In genomic region chr11:65100674-65101350, GRCh38 we compare ENCODE assay signal across 17 cellular contexts. TPM values are rescaled to one million over a fixed set of nuclear protein-coding genes. Genes with fewer than 3 reads are reported as not detected.
DNase-seq lines count a peak whose midpoint lies in the region; ATAC-seq and TF ChIP-seq lines count a peak whose summit lies in the region.
"Had no signal": no experiment of that assay in that cellular context is flagged by ENCODE, and none has a peak within 500 bp of the region (broad histone marks: within the 10 kb centered on the region; RNA-seq: fewer than 3 reads in every experiment).

No MANE protein-coding gene starts in this region.

- H3K36me3 ChIP-seq in A673 (ENCODE audit: insufficient read depth, low read length, poor library complexity, severe bottlenecking) = peaks cover 3% of the 10 kb centered on the region
- H3K36me3 ChIP-seq in PC-3 (ENCODE audit: low read depth, low read length) = no peaks in the 10 kb centered on the region; the same call in 1 of the 2 replicates

- BruUV-seq in A673 (replicated peaks; lab: Mats Ljungman, UMichigan) (no TSS peak), PC-3 (replicated peaks; lab: Mats Ljungman, UMichigan) (no TSS peak)

- H3K4me1 ChIP-seq in A673 (ENCODE audit: insufficient read depth, low read length, poor library complexity, severe bottlenecking) (peaks cover 5% of the 10 kb centered on the region), PC-3 (ENCODE audit: insufficient read depth, low read length) (peaks cover 8% of the 10 kb centered on the region)

- H3K4me3 ChIP-seq in A673 (ENCODE audit: low read depth, low read length, poor library complexity, severe bottlenecking) = no peak overlapping the region
- no peak overlapping the region for H3K4me3 ChIP-seq in GM12865 (ENCODE audit: low read depth, low read length)
- no peak overlapping the region for H3K4me3 ChIP-seq in PC-3 (ENCODE audit: low read length)
- no peak overlapping the region for H3K4me3 ChIP-seq in fibroblast of pulmonary artery (replicated peaks; ENCODE audit: low read depth, low read length)
- H3K4me3 ChIP-seq: GM12878, MG63, SK-N-MC, testis had no signal

- CTCF ChIA-PET in A673 (lab: Charles Lee) (interaction anchor here (0.7 kb wide), 1 partner anchor 11 kb away, joined by 3 read pairs; the partner anchor contains the start of gene TM7SF2), PC-3 (lab: Charles Lee) (interaction anchor here (0.5 kb wide), 1 partner anchor 1166 kb away, joined by 6 read pairs; no protein-coding TSS in a partner anchor)

- DNase-seq in A673 (ENCODE audit: low spot score) (no peak), GM12865 (ENCODE audit: low read depth) (no peak), PC-3 (no peak), fibroblast of pulmonary artery (ENCODE audit: low read depth) (peak; percentile 60), mesenteric fat pad (ENCODE audit: low spot score) (no peak), ecto neural progenitor cell (ENCODE audit: low spot score) (no peak)
- DNase-seq in stimulated activated naive CD4-positive, alpha-beta T cell (lab: John Stamatoyannopoulos, UW) = no peak
- DNase-seq: activated CD4-positive, alpha-beta memory T cell treated with anti-CD3 and anti-CD28 coated beads, Interleukin-2, amount 10 ng/mL, durations not matched to agents 7 days and 5 days; activated effector memory CD4-positive, alpha-beta T cell treated with anti-CD3 and anti-CD28 coated beads, Interleukin-2, amount 50 U/mL, for 16 hours; DMS53; kidney; MG63; NCI-H226; testis had no signal

- POLR2A ChIA-PET in A673 (lab: Charles Lee; ENCODE audit: low non-redundant PET) = no interaction called here
- POLR2A ChIA-PET in PC-3 (lab: Charles Lee; ENCODE audit: unreplicated experiment) = no interaction called here

- intact Hi-C loops in A673 (cut with micrococcal nuclease; ENCODE audit: unreplicated experiment) = no loop called here
- intact Hi-C loops in PC-3 (cut with micrococcal nuclease) = no loop called here

- H3K9me3 ChIP-seq in A673 (ENCODE audit: low read depth, low read length, poor library complexity, severe bottlenecking) (no peaks in the 10 kb centered on the region), PC-3 (ENCODE audit: low read length) (no peaks in the 10 kb centered on the region)
- H3K9me3 ChIP-seq: MG63, testis had no signal

- H3K27ac ChIP-seq in A673 (ENCODE audit: low read depth, low read length, poor library complexity, severe bottlenecking) = no peak overlapping the region
- H3K27ac ChIP-seq in PC-3 (ENCODE audit: low read length) = no peak overlapping the region
- H3K27ac ChIP-seq: SK-N-MC, testis had no signal

- no peaks in the 10 kb centered on the region for H3K9me2 ChIP-seq in PC-3 (replicated peaks; ENCODE audit: low read length)

- no peak overlapping the region for H2AFZ ChIP-seq in PC-3 (ENCODE audit: low read length)

- H3K27me3 ChIP-seq in A673 (replicated peaks; ENCODE audit: insufficient read depth, low read depth, low read length, poor library complexity) (no peaks in the 10 kb centered on the region), PC-3 (ENCODE audit: low read length) (no peaks in the 10 kb centered on the region)
- H3K27me3 ChIP-seq: MG63, testis had no signal

- H3K79me2 ChIP-seq in PC-3 (ENCODE audit: low read length) = peaks cover 65% of the 10 kb centered on the region

- H4K20me1 ChIP-seq in PC-3 (ENCODE audit: low read length) = no peaks in the 10 kb centered on the region

- peak; percentile 29; the same call in 1 of the 2 replicates for TF ChIP-seq CTCF in A673 (conservative IDR thresholded peaks at IDR 0.05; ENCODE audit: low read depth, low read length)
- peak; percentile 6 for TF ChIP-seq CTCF in GM12865 (IDR thresholded peaks at IDR 0.05; ENCODE audit: insufficient read depth, low read depth, low read length, missing control alignments)
- peak; percentile 33; the same call in 1 of the 2 replicates for TF ChIP-seq CTCF in PC-3 (conservative IDR thresholded peaks at IDR 0.05; ENCODE audit: low read depth, low read length)
- peak; percentile 16 for TF ChIP-seq CTCF in fibroblast of pulmonary artery (IDR thresholded peaks at IDR 0.05; ENCODE audit: low read length, missing control alignments)

- H3K4me2 ChIP-seq in PC-3 (ENCODE audit: low read length) = no peak overlapping the region

- H3F3A ChIP-seq in PC-3 (ENCODE audit: low read length, unreplicated experiment) = no peaks in the 10 kb centered on the region

- ATAC-seq in PC-3 = no peak
- ATAC-seq in HG02970 (IDR thresholded peaks at IDR 0.05; ENCODE audit: low FRiP score, unreplicated experiment) = no peak
- ATAC-seq: GM12878 had no signal

- H3K9ac ChIP-seq in PC-3 (ENCODE audit: low read length) = no peak overlapping the region

RNA-seq across cellular contexts. Expression of gene VPS51, which starts 4.8 kb away (rescaled TPM):
- 125 and 140 TPM in 2 replicates for total RNA-seq in A673 (2021)
- 414 and 743 TPM in 2 replicates for total RNA-seq in PC-3 (2014; rRNA removed)
- 86.6 TPM for total RNA-seq in mesenteric fat pad

RNA-seq across cellular contexts. Expression of gene TM7SF2, which starts 10.9 kb away (rescaled TPM):
- total RNA-seq in A673 (2021) (37.8 and 50.5 TPM in 2 replicates), PC-3 (2014; rRNA removed) (38.4 and 44.2 TPM in 2 replicates), mesenteric fat pad (22.1 TPM)

RNA-seq across cellular contexts. Expression of gene ZNHIT2, which starts 16.7 kb away (rescaled TPM):
- total RNA-seq in A673 (2021) = 22.3 and 27.4 TPM in 2 replicates
- total RNA-seq in PC-3 (2014; rRNA removed) = 48.2 and 59.0 TPM in 2 replicates
- total RNA-seq in mesenteric fat pad = 11.5 TPM

RNA-seq across cellular contexts. Expression of gene ZFPL1, which starts 16.8 kb away (rescaled TPM):
- 45.9 and 46.6 TPM in 2 replicates for total RNA-seq in A673 (2021)
- total RNA-seq in PC-3 (2014; rRNA removed) = 98.7 and 103 TPM in 2 replicates
- 32.1 TPM for total RNA-seq in mesenteric fat pad

RNA-seq across cellular contexts. Expression of gene CDCA5, which starts 17.0 kb away (rescaled TPM):
- total RNA-seq in A673 (2021) (109 and 119 TPM in 2 replicates), PC-3 (2014; rRNA removed) (67.1 and 73.4 TPM in 2 replicates), mesenteric fat pad (1.2 TPM)
